In genomic region chr7:69654849-69655707, GRCh38 we compare ENCODE assay signal across 16 cellular contexts. TPM values are rescaled to one million over a fixed set of nuclear protein-coding genes. Genes with fewer than 3 reads are reported as not detected.
DNase-seq lines count a peak whose midpoint lies in the region; ATAC-seq and TF ChIP-seq lines count a peak whose summit lies in the region.
"Had no signal": no experiment of that assay in that cellular context is flagged by ENCODE, and none has a peak within 500 bp of the region (broad histone marks: within the 10 kb centered on the region; RNA-seq: fewer than 3 reads in every experiment).

No MANE protein-coding gene starts in this region.

- intact Hi-C loops in left lung (cut with DNase I) = no loop called here

- no peaks in the 10 kb centered on the region for H3K36me3 ChIP-seq in left lung
- H3K36me3 ChIP-seq in MM.1S (replicated peaks; ENCODE audit: insufficient read depth, low read length) = no peaks in the 10 kb centered on the region
- H3K36me3 ChIP-seq: adrenal gland, prostate gland had no signal

- H3K27ac ChIP-seq in left lung (peak overlapping the region; percentile 7 to 37), MM.1S (ENCODE audit: low read length) (no peak overlapping the region)
- H3K27ac ChIP-seq: adrenal gland, epithelial cell of prostate, prostate gland had no signal

- H3K9ac ChIP-seq in MM.1S (ENCODE audit: low read length) = no peak overlapping the region

- H3K79me2 ChIP-seq in MM.1S (ENCODE audit: low read length) = no peaks in the 10 kb centered on the region

- H3K27me3 ChIP-seq in left lung (no peaks in the 10 kb centered on the region), MM.1S (replicated peaks; ENCODE audit: insufficient read depth, low read length) (no peaks in the 10 kb centered on the region)
- H3K27me3 ChIP-seq: adrenal gland had no signal

- peaks cover 37% of the 10 kb centered on the region in 2 donors for H3K4me1 ChIP-seq in left lung
- no peaks in the 10 kb centered on the region for H3K4me1 ChIP-seq in MM.1S (ENCODE audit: low read length)
- H3K4me1 ChIP-seq: prostate gland had no signal

- H3K4me2 ChIP-seq in MM.1S (ENCODE audit: low read depth, low read length) = no peak overlapping the region

- TF ChIP-seq CTCF in left lung (IDR thresholded peaks at IDR 0.05) (no peak), MM.1S (IDR thresholded peaks at IDR 0.05; ENCODE audit: low read length) (no peak)

- peak; percentile 51 for ATAC-seq in left lung

- H3K4me3 ChIP-seq in left lung = no peak overlapping the region
- no peak overlapping the region for H3K4me3 ChIP-seq in MM.1S (ENCODE audit: low read length)
- H3K4me3 ChIP-seq: adrenal gland, prostate gland had no signal

- H4K20me1 ChIP-seq in MM.1S (ENCODE audit: insufficient read depth, low read length) = no peaks in the 10 kb centered on the region

- H3K9me2 ChIP-seq in MM.1S (replicated peaks; ENCODE audit: insufficient read depth, low read length) = no peaks in the 10 kb centered on the region

- no peaks in the 10 kb centered on the region for H3F3A ChIP-seq in MM.1S (ENCODE audit: insufficient read depth, low read length)

- H2AFZ ChIP-seq in MM.1S (ENCODE audit: low read length) = no peak overlapping the region

- DNase-seq in COR-L47 (lab: John Stamatoyannopoulos, UW) = peak; percentile 76
- peak; percentile 79 for DNase-seq in NCI-H1105 (lab: John Stamatoyannopoulos, UW)
- DNase-seq in NCI-H69 (lab: John Stamatoyannopoulos, UW) = peak; percentile 84
- DNase-seq in left lung = no peak
- no peak for DNase-seq in MM.1S
- DNase-seq in CD1c-positive myeloid dendritic cell (ENCODE audit: extremely low spot score) = no peak
- no peak for DNase-seq in AG20443 (ENCODE audit: low spot score)
- DNase-seq in pons (ENCODE audit: low spot score) = no peak
- DNase-seq: activated CD4-positive, alpha-beta T cell treated with anti-CD3 and anti-CD28 coated beads, Interleukin-2, amount 50 U/mL, for 1 hour; head of caudate nucleus; Karpas-422; NCI-H524 treated with DMSO at 0.1 percent for 48 hours; stimulated activated CD4-positive, alpha-beta T cell treated with anti-CD3 and anti-CD28 coated beads, Interleukin-12 subunit alpha, Interleukin-12 subunit beta, amount 100 ng/mL, for 4 hours had no signal

- H3K9me3 ChIP-seq in left lung (no peaks in the 10 kb centered on the region), MM.1S (replicated peaks; ENCODE audit: insufficient read depth, low read length) (no peaks in the 10 kb centered on the region)
- H3K9me3 ChIP-seq: adrenal gland, prostate gland had no signal

RNA-seq across cellular contexts. Expression of gene AUTS2, which starts 56.8 kb away (rescaled TPM):
- total RNA-seq in left lung = 10 to 100 TPM; 40.4 to 54.3 TPM

Comparison
In these comparisons a context has a peak if more than half of its experiments do, and no peak if none do; other contexts are left out.
1. DNase-seq: peak in COR-L47 (single experiment), NCI-H1105 (single experiment) and NCI-H69 (single experiment); none in left lung (0 of 2), MM.1S (single experiment), CD1c-positive myeloid dendritic cell (single experiment), AG20443 (single experiment) and pons (single experiment).